9 cellular contexts compared by ENCODE assay signal in the genomic region with DNA sequence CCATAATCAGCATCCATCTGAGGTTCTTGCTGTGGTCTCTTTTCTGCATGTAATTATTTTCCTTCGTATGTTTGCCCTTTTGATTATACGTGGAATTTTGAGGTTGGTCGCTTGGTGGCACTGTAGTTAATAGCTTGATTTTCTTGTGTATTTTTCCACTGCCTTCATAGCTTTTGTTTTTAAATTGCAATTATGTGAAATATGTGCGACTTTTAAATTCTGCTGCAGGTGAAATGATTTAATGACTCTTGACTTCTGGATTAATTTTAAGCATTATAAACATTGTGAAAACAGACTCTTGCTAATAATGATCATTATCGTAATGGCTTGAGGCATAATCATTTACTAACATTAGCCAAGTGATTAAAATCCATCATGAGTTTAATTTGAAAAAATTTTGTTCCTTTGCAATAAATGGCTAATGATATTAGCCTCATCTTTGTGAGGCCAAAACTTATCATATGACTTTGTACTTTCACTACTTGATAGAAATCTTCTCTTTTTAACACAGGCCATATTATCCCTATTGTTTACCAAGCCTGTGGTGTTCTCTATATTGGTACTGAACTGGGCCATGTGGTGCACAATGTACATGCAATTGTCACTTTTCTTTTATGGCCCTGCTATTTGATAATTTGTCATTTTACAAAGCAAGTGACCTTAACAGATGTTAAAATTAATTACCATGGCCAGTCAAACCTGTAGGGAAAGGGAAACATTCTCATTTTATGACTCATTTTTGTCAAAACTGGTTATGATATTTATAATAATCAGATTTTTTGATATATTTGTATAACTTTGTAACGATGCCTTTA.
DNase-seq lines count a peak whose midpoint lies in the region; ATAC-seq and TF ChIP-seq lines count a peak whose summit lies in the region.
"Had no signal": no experiment of that assay in that cellular context is flagged by ENCODE, and none has a peak within 500 bp of the region (broad histone marks: within the 10 kb centered on the region; RNA-seq: fewer than 3 reads in every experiment).

No MANE protein-coding gene starts in this region.

- no peaks in the 10 kb centered on the region for H3K79me2 ChIP-seq in smooth muscle cell (ENCODE audit: low read depth)

- no peaks in the 10 kb centered on the region for H3K36me3 Mint-ChIP-seq in activated CD8-positive, alpha-beta memory T cell treated with anti-CD3 and anti-CD28 coated beads, Interleukin-2, amount 10 ng/mL, durations not matched to agents 7 days and 5 days
- H3K36me3 Mint-ChIP-seq: activated naive CD4-positive, alpha-beta T cell treated with anti-CD3 and anti-CD28 coated beads, Interleukin-2, amount 50 U/mL, for 24 hours had no signal

- H3K27me3 Mint-ChIP-seq in activated CD8-positive, alpha-beta memory T cell treated with anti-CD3 and anti-CD28 coated beads, Interleukin-2, amount 10 ng/mL, durations not matched to agents 7 days and 5 days, result peaks cover 15% of the 10 kb centered on the region
- H3K27me3 Mint-ChIP-seq: activated naive CD4-positive, alpha-beta T cell treated with anti-CD3 and anti-CD28 coated beads, Interleukin-2, amount 50 U/mL, for 24 hours had no signal

- H4K20me1 ChIP-seq in smooth muscle cell (ENCODE audit: low read depth), result no peaks in the 10 kb centered on the region

- CTCF ChIA-PET in activated CD8-positive, alpha-beta memory T cell treated with anti-CD3 and anti-CD28 coated beads, Interleukin-2, amount 10 ng/mL, durations not matched to agents 7 days and 5 days (lab: Charles Lee), result interaction anchor here (0.6 to 2.5 kb wide), 20 partner anchors 11 to 334 kb away, joined by 3 to 10 read pairs (median 4); partner anchors contain the start of gene PPP1R1C

- H3K4me3 ChIP-seq in smooth muscle cell, result no peak overlapping the region

- TF ChIP-seq CTCF in smooth muscle cell (IDR thresholded peaks at IDR 0.05; ENCODE audit: borderline replicate concordance, insufficient read depth, poor library complexity, severe bottlenecking), result peak; percentile 67

- no peak overlapping the region for H3K27ac ChIP-seq in smooth muscle cell (ENCODE audit: low read depth)

- no peak overlapping the region for H3K4me3 Mint-ChIP-seq in activated CD8-positive, alpha-beta memory T cell treated with anti-CD3 and anti-CD28 coated beads, Interleukin-2, amount 10 ng/mL, durations not matched to agents 7 days and 5 days
- H3K4me3 Mint-ChIP-seq: activated naive CD4-positive, alpha-beta T cell treated with anti-CD3 and anti-CD28 coated beads, Interleukin-2, amount 50 U/mL, for 24 hours had no signal

- no peaks in the 10 kb centered on the region for H3K27me3 ChIP-seq in smooth muscle cell (ENCODE audit: low read depth)

- peak; percentile 59 for DNase-seq in activated CD8-positive, alpha-beta memory T cell treated with anti-CD3 and anti-CD28 coated beads, Interleukin-2, amount 10 ng/mL, durations not matched to agents 7 days and 5 days
- DNase-seq in activated CD8-positive, alpha-beta memory T cell treated with anti-CD3 and anti-CD28 coated beads for 24 hours, result no peak
- DNase-seq in NCI-H748 (lab: John Stamatoyannopoulos, UW; ENCODE audit: unreplicated experiment) (peak; percentile 85), amniotic stem cell (lab: John Stamatoyannopoulos, UW) (peak; percentile 16), hepatic stellate cell (ENCODE audit: low spot score) (peak; percentile 14), smooth muscle cell (lab: John Stamatoyannopoulos, UW; ENCODE audit: unreplicated experiment) (no peak)

- ATAC-seq in activated CD8-positive, alpha-beta memory T cell treated with anti-CD3 and anti-CD28 coated beads, Interleukin-2, amount 10 ng/mL, durations not matched to agents 7 days and 5 days, result no peak
- ATAC-seq in HG03342 (IDR thresholded peaks at IDR 0.05; ENCODE audit: unreplicated experiment), result peak; percentile 50
- no peak for ATAC-seq in GM21737 (IDR thresholded peaks at IDR 0.05; ENCODE audit: unreplicated experiment)

- H3K4me1 ChIP-seq in smooth muscle cell (ENCODE audit: low read depth), result no peaks in the 10 kb centered on the region

- no peaks in the 10 kb centered on the region for H3K9me3 ChIP-seq in smooth muscle cell (replicated peaks; ENCODE audit: low read depth)

- no peak overlapping the region for H3K9ac ChIP-seq in smooth muscle cell (ENCODE audit: low read depth)

- no peaks in the 10 kb centered on the region for H3F3A ChIP-seq in smooth muscle cell (ENCODE audit: low read depth)

- no peaks in the 10 kb centered on the region for H3K9me3 Mint-ChIP-seq in activated CD8-positive, alpha-beta memory T cell treated with anti-CD3 and anti-CD28 coated beads, Interleukin-2, amount 10 ng/mL, durations not matched to agents 7 days and 5 days (ENCODE audit: low read depth)
- H3K9me3 Mint-ChIP-seq: activated naive CD4-positive, alpha-beta T cell treated with anti-CD3 and anti-CD28 coated beads, Interleukin-2, amount 50 U/mL, for 24 hours had no signal

- WGBS in smooth muscle cell (ENCODE audit: low lambda C conversion rate), result 33% methylated on average over 6 of the region's 6 CpGs

- no peak overlapping the region for H3K27ac Mint-ChIP-seq in activated CD8-positive, alpha-beta memory T cell treated with anti-CD3 and anti-CD28 coated beads, Interleukin-2, amount 10 ng/mL, durations not matched to agents 7 days and 5 days
- H3K27ac Mint-ChIP-seq: activated naive CD4-positive, alpha-beta T cell treated with anti-CD3 and anti-CD28 coated beads, Interleukin-2, amount 50 U/mL, for 24 hours had no signal

- peaks cover 4% of the 10 kb centered on the region for H3K4me1 Mint-ChIP-seq in activated CD8-positive, alpha-beta memory T cell treated with anti-CD3 and anti-CD28 coated beads, Interleukin-2, amount 10 ng/mL, durations not matched to agents 7 days and 5 days
- H3K4me1 Mint-ChIP-seq: activated naive CD4-positive, alpha-beta T cell treated with anti-CD3 and anti-CD28 coated beads, Interleukin-2, amount 50 U/mL, for 24 hours had no signal

- no peak overlapping the region for H3K4me2 ChIP-seq in smooth muscle cell

- H2AFZ ChIP-seq in smooth muscle cell (ENCODE audit: low read depth), result peak overlapping the region; percentile 47

- H3K36me3 ChIP-seq in smooth muscle cell (ENCODE audit: low read depth), result no peaks in the 10 kb centered on the region

Comparison
In these comparisons a context has a peak if more than half of its experiments do, and no peak if none do; other contexts are left out.
1. DNase-seq: peak in activated CD8-positive, alpha-beta memory T cell treated with anti-CD3 and anti-CD28 coated beads, Interleukin-2, amount 10 ng/mL, durations not matched to agents 7 days and 5 days (single experiment), NCI-H748 (single experiment), amniotic stem cell (single experiment) and hepatic stellate cell (single experiment); none in activated CD8-positive, alpha-beta memory T cell treated with anti-CD3 and anti-CD28 coated beads for 24 hours (single experiment) and smooth muscle cell (single experiment).